8 cellular contexts compared by ENCODE assay signal in the genomic region with DNA sequence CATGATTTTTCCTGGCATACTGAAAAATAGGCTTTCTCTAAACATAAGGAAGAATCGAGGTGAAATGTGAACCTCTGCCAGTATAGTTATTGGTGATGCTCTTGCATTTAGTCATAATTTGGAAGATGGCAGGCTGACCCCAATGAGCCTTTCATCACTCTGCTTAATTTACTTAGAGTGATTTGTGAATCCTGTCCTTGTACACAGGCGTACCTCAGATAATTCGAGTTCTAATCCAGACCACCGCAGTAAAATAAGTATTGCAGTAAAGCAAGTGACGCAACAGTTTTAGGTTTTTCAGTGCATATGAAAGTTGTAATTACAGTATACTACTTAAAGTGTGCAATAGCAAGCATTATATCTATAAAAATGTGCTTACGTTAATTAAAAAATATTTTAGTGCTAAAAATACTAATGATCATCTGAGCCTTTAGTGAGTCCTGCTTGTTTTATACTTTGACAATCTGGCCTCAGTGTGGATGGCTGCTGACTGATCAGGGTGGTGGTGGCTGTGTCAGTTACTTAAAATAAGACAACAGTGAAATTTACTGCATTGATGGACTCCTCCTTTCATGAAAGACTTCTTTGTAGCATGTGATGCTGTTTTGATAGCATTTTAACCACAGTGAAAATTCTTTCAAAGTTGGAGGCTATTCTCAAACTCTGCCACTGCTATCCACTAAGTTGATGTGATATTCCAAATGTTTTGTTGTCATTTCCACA. TPM values are rescaled to one million over a fixed set of nuclear protein-coding genes. Genes with fewer than 3 reads are reported as not detected.
A peak's percentile ranks its signal among the peaks of the same experiment; 100 is the strongest.
DNase-seq lines count a peak whose midpoint lies in the region; ATAC-seq and TF ChIP-seq lines count a peak whose summit lies in the region.

No MANE protein-coding gene starts in this region.

- H3K4me3 Mint-ChIP-seq in chondrocyte (ENCODE audit: unreplicated experiment), result peak overlapping the region; percentile 91

- H3K4me1 ChIP-seq in Loucy (ENCODE audit: insufficient read depth, low read length, poor library complexity, severe bottlenecking) (peaks cover 32% of the 10 kb centered on the region), muscle layer of duodenum (ENCODE audit: control insufficient read depth in 1 of 2, insufficient read depth in 2 of 2, low read length in 2 of 2) (peaks cover 7 to 13% of the 10 kb centered on the region in 2 donors)

- peaks cover 11% of the 10 kb centered on the region for H3K36me3 Mint-ChIP-seq in chondrocyte (ENCODE audit: low read depth)

- DNase-seq in AG10803 (ENCODE audit: low read depth) (no peak), chondrocyte (ENCODE audit: low spot score) (no peak), DMS153 (lab: John Stamatoyannopoulos, UW) (no peak), NCI-H1105 treated with DMSO at 0.1 percent for 48 hours (lab: John Stamatoyannopoulos, UW) (no peak), NCI-H1436 (lab: John Stamatoyannopoulos, UW) (no peak)

- no peaks in the 10 kb centered on the region for H3K36me3 ChIP-seq in Loucy (ENCODE audit: insufficient read depth, low read length)
- H3K36me3 ChIP-seq in muscle layer of duodenum (ENCODE audit: control insufficient read depth in 1 of 2, insufficient read depth in 2 of 2, low read length in 2 of 2), result no peaks in the 10 kb centered on the region

- H3K9ac ChIP-seq in Loucy (ENCODE audit: low read depth, low read length, poor library complexity, severe bottlenecking), result peak overlapping the region; percentile 87

- no peak overlapping the region for H2AFZ ChIP-seq in Loucy (ENCODE audit: low read length)

- H3K79me2 ChIP-seq in Loucy (ENCODE audit: insufficient read depth, low read length), result peaks cover 58% of the 10 kb centered on the region

- H3F3A ChIP-seq in Loucy (ENCODE audit: low read depth), result no peaks in the 10 kb centered on the region

- ATAC-seq in GM21786 (IDR thresholded peaks at IDR 0.05; ENCODE audit: unreplicated experiment), result no peak

- H3K27me3 Mint-ChIP-seq in chondrocyte (ENCODE audit: low read depth), result no peaks in the 10 kb centered on the region

- peaks cover 9% of the 10 kb centered on the region for H3K9me3 Mint-ChIP-seq in chondrocyte (ENCODE audit: low read depth)

- H3K27me3 ChIP-seq in Loucy (ENCODE audit: insufficient read depth, low read length, poor library complexity, severe bottlenecking) (no peaks in the 10 kb centered on the region), muscle layer of duodenum (ENCODE audit: low read depth, low read length) (no peaks in the 10 kb centered on the region)

- H3K9me3 ChIP-seq in Loucy (ENCODE audit: insufficient read depth, low read depth, low read length), result no peaks in the 10 kb centered on the region
- H3K9me3 ChIP-seq in muscle layer of duodenum (ENCODE audit: control insufficient read depth in 1 of 2, low read length in 2 of 2), result no peaks in the 10 kb centered on the region

- H3K27ac ChIP-seq in muscle layer of duodenum (ENCODE audit: low read length), result peak overlapping the region; percentile 92

- H3K4me3 ChIP-seq in AG10803 (ENCODE audit: low read length) (peak overlapping the region; percentile 86), Loucy (ENCODE audit: low read length, poor library complexity, severe bottlenecking) (peak overlapping the region; percentile 82), muscle layer of duodenum (ENCODE audit: low read depth in 1 of 2, low read length in 2 of 2) (peak overlapping the region; percentile 62 to 63)

- no peaks in the 10 kb centered on the region for H3K9me2 ChIP-seq in Loucy (replicated peaks; ENCODE audit: low read depth, low read length)

- TF ChIP-seq CTCF in AG10803 (conservative IDR thresholded peaks at IDR 0.05; ENCODE audit: low read length), result no peak
- no peak for TF ChIP-seq CTCF in Loucy (conservative IDR thresholded peaks at IDR 0.05; ENCODE audit: low read length)
- no peak for TF ChIP-seq CTCF in chondrocyte (IDR thresholded peaks at IDR 0.05)

- peaks cover 15% of the 10 kb centered on the region for H4K20me1 ChIP-seq in Loucy (ENCODE audit: insufficient read depth, low read length, poor library complexity, severe bottlenecking)

- peaks cover 15% of the 10 kb centered on the region for H3K4me1 Mint-ChIP-seq in chondrocyte (ENCODE audit: low read depth)

- H3K4me2 ChIP-seq in Loucy (ENCODE audit: low read depth, low read length, poor library complexity, severe bottlenecking), result peak overlapping the region; percentile 93

- H3K27ac Mint-ChIP-seq in chondrocyte (ENCODE audit: unreplicated experiment), result peak overlapping the region; percentile 98

RNA-seq across cellular contexts. Expression of a gene that starts 1.7 kb away (rescaled TPM):
- 12.0 to 12.9 TPM (median 12.0 TPM) in 3 replicates for total RNA-seq in chondrocyte

RNA-seq across cellular contexts. Expression of a gene that starts 50.6 kb away (rescaled TPM):
- total RNA-seq in chondrocyte, result not detected in 3 replicates
